In the genomic region with DNA sequence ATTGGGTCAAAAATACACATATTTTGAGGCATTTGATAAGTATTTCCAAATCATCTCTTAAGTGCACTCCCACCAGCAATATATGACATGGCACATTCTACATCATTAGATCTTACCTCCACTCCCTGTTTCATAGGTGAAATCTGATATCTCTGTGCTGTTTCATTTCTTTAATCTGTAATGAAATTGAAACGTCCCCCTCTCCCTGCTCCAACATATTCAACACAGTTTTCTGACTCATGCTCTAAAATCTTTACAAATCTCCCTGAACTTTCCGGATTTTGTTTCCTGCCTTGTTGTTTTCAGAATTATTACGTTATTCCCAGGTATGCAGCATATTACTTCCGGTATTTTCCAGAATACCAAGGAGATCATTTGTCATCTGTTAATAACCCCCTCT, we compare ENCODE assay signal across 11 cellular contexts.
DNase-seq lines count a peak whose midpoint lies in the region; ATAC-seq and TF ChIP-seq lines count a peak whose summit lies in the region.
"Had no signal": no experiment of that assay in that cellular context is flagged by ENCODE, and none has a peak within 500 bp of the region (broad histone marks: within the 10 kb centered on the region; RNA-seq: fewer than 3 reads in every experiment).

No MANE protein-coding gene starts in this region.

- no peak for ATAC-seq in GM18519 (IDR thresholded peaks at IDR 0.05; ENCODE audit: low FRiP score, unreplicated experiment)
- ATAC-seq in mucosa of descending colon, result no peak
- no peak for ATAC-seq in GM19351 (IDR thresholded peaks at IDR 0.05; ENCODE audit: unreplicated experiment)

- H3K79me2 ChIP-seq in osteoblast (ENCODE audit: insufficient read depth, low read length), result no peaks in the 10 kb centered on the region

- no peaks in the 10 kb centered on the region for H3K27me3 ChIP-seq in endocrine pancreas (ENCODE audit: control insufficient read depth, insufficient read depth, low read length)
- H3K27me3 ChIP-seq in osteoblast (ENCODE audit: insufficient read depth, low read length), result no peaks in the 10 kb centered on the region

- no peak overlapping the region for H3K9ac ChIP-seq in endocrine pancreas (ENCODE audit: control insufficient read depth, insufficient read depth, low read length)

- H3K4me2 ChIP-seq in osteoblast (ENCODE audit: insufficient read depth, low read length), result peak overlapping the region; percentile 94

- H4K20me1 ChIP-seq in osteoblast (ENCODE audit: insufficient read depth, low read length), result no peaks in the 10 kb centered on the region

- H3K27ac ChIP-seq in RWPE1 (no peak overlapping the region), osteoblast (ENCODE audit: low read depth, low read length) (no peak overlapping the region)

- intact Hi-C loops in mucosa of descending colon (cut with DNase I, micrococcal nuclease), result no loop called here

- peak; percentile 40 for DNase-seq in EH (ENCODE audit: low read depth)
- peak; percentile 19 for DNase-seq in RWPE1 (ENCODE audit: low spot score)
- DNase-seq in osteoblast (ENCODE audit: insufficient read length, low spot score, missing footprints), result no peak
- DNase-seq in mucosa of descending colon, result no peak
- DNase-seq: activated CD4-positive, alpha-beta T cell treated with anti-CD3 and anti-CD28 coated beads for 4 hours; C1 segment of cervical spinal cord; effector CD4-positive, alpha-beta T cell; NCI-H446 had no signal

- H3K36me3 ChIP-seq in endocrine pancreas (ENCODE audit: control insufficient read depth, insufficient read depth, low read length), result no peaks in the 10 kb centered on the region
- no peaks in the 10 kb centered on the region for H3K36me3 ChIP-seq in osteoblast (ENCODE audit: insufficient read depth, low read length)
- no peaks in the 10 kb centered on the region for H3K36me3 ChIP-seq in mucosa of descending colon (ENCODE audit: low read depth)

- peak overlapping the region; percentile 50 for H3K4me3 ChIP-seq in endocrine pancreas (ENCODE audit: control insufficient read depth, insufficient read depth, low read length)
- no peak overlapping the region for H3K4me3 ChIP-seq in osteoblast (ENCODE audit: insufficient read depth, low read length)
- H3K4me3 ChIP-seq in mucosa of descending colon, result no peak overlapping the region

- H3K4me1 ChIP-seq in endocrine pancreas (ENCODE audit: control insufficient read depth, insufficient read depth, low read length) (no peaks in the 10 kb centered on the region), osteoblast (ENCODE audit: insufficient read depth, low read length) (peaks cover 16% of the 10 kb centered on the region), mucosa of descending colon (ENCODE audit: low read depth) (no peaks in the 10 kb centered on the region)

- H2AFZ ChIP-seq in osteoblast (ENCODE audit: low read length), result no peak overlapping the region

- no peak for TF ChIP-seq CTCF in RWPE1 (conservative IDR thresholded peaks at IDR 0.05; ENCODE audit: low read depth)
- TF ChIP-seq CTCF in osteoblast (IDR thresholded peaks at IDR 0.05; ENCODE audit: extremely low read depth, low read depth, low read length), result no peak
- TF ChIP-seq CTCF in mucosa of descending colon (IDR thresholded peaks at IDR 0.05), result no peak

- CTCF ChIA-PET in RWPE1 (lab: Yijun Ruan, JAX), result interaction anchor here (0.9 kb wide), 1 partner anchor 167 kb away, joined by 3 read pairs; no protein-coding TSS in a partner anchor

- POLR2A ChIA-PET in RWPE1 (lab: Yijun Ruan, JAX; ENCODE audit: low non-redundant PET), result no interaction called here

- H3K9me3 ChIP-seq in endocrine pancreas (ENCODE audit: control insufficient read depth, low read length) (no peaks in the 10 kb centered on the region), osteoblast (ENCODE audit: low read depth, low read length) (no peaks in the 10 kb centered on the region), mucosa of descending colon (no peaks in the 10 kb centered on the region)

Comparison
In these comparisons a context has a peak if more than half of its experiments do, and no peak if none do; other contexts are left out.
1. DNase-seq: peak in EH (single experiment) and RWPE1 (single experiment); none in osteoblast (single experiment) and mucosa of descending colon (0 of 3).